1 cellular context compared by ENCODE assay signal in genomic region chr6:29602564-29603361, GRCh38.
TF ChIP-seq lines count a peak whose summit lies in the region.

No MANE protein-coding gene starts in this region.

TF ChIP-seq in HepG2, 621 proteins besides CTCF, POLR2A, EP300 and RAD21:
- TF ChIP-seq GPBP1L1 (CRISPR knock-in tag; IDR thresholded peaks at IDR 0.05) (no peak), STAG1 (CRISPR knock-in tag; IDR thresholded peaks at IDR 0.05) (peak; percentile 34), MAFK (conservative IDR thresholded peaks at IDR 0.05 in 1 of 2, IDR thresholded peaks at IDR 0.05 in 1 of 2; ENCODE audit: low read length in 2 of 2) (peak; percentile 67), RFX3 (CRISPR knock-in tag; IDR thresholded peaks at IDR 0.05) (peak; percentile 65), RFX1 (IDR thresholded peaks at IDR 0.05) (peak; percentile 36; the same call in 1 of the 2 replicates), NFE2L2 (IDR thresholded peaks at IDR 0.05; ENCODE audit: low read length) (peak; percentile 41; the same call in 1 of the 2 replicates), ZNF605 (CRISPR knock-in tag; IDR thresholded peaks at IDR 0.05) (0 out of 2 replicates have a peak, but pooled peaks have one; percentile 33), KAT8 (CRISPR knock-in tag; IDR thresholded peaks at IDR 0.05) (no peak), XRCC5 (optimal IDR thresholded peaks at IDR 0.05; ENCODE audit: low read length) (peak; percentile 22), MNT (IDR thresholded peaks at IDR 0.05) (peak; percentile 63; the same call in 1 of the 2 replicates), MAFF (IDR thresholded peaks at IDR 0.05; ENCODE audit: low read depth, low read length) (peak; percentile 55)
